ENCODE assay signal across 8 cellular contexts in the genomic region with DNA sequence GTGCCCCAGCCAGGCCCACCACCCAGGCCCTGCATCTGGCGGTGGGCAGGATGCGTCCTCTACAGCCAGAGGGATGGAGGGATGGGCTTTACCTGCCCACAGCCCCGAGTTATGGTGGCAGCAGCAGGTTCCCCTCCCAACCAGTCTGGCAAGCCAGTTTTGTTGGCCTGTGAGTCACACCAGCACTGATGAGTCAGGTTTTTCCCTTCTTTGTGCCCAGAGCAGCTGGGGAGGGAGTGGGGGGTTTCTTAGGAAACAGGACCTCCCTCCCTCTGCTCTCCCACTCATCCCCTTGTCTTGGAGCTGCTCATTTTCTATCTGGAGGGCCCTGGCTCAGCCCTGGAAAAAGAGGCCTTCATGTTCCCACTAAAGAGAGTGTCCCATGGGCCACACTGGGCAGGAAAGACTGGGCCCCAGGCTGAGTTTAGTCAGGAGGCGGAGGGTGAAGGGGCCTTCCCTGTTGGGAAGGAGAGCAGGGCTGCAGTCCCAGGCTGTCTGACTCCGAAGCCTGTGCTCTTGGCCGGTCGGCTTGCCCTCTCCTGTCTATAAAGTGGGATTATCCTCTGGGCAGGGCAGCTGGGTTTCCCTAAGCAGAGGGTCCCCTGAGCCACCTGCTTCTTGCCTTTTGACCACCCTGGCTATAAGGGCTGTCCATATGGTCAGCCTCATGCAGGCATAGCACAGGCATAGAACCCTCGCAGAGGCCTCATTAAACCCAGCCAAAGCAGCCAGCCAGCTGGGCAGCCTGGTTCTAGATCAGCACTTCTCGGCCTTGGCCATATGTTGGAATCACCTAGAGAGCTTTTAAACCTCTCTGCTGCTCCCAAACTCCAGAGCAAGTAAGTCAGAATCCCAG. TPM values are rescaled to one million over a fixed set of nuclear protein-coding genes. Genes with fewer than 3 reads are reported as not detected.
DNase-seq lines count a peak whose midpoint lies in the region; ATAC-seq and TF ChIP-seq lines count a peak whose summit lies in the region.

No MANE protein-coding gene starts in this region.

- no peak for DNase-seq in activated CD4-positive, CD25-positive, alpha-beta regulatory T cell (lab: John Stamatoyannopoulos, UW)
- DNase-seq in activated CD4-positive, alpha-beta T cell treated with anti-CD3 and anti-CD28 coated beads for 36 hours = peak; percentile 75
- DNase-seq in endothelial cell (ENCODE audit: low spot score) (no peak), middle frontal gyrus (ENCODE audit: extremely low spot score, low spot score) (peak; percentile 6)

- intact Hi-C loops in activated CD4-positive, alpha-beta T cell treated with anti-CD3 and anti-CD28 coated beads for 36 hours (cut with DNase I, micrococcal nuclease) = loop anchor here (1.0 to 2.0 kb wide), 4 partner anchors 44 to 954 kb away; a partner anchor contains a TSS

- no peaks in the 10 kb centered on the region for H3K9me3 Mint-ChIP-seq in activated CD4-positive, alpha-beta T cell treated with anti-CD3 and anti-CD28 coated beads for 36 hours (ENCODE audit: low read depth)
- no peaks in the 10 kb centered on the region for H3K9me3 Mint-ChIP-seq in endothelial cell (ENCODE audit: unreplicated experiment)
- no peaks in the 10 kb centered on the region for H3K9me3 Mint-ChIP-seq in stimulated activated naive CD8-positive, alpha-beta T cell treated with anti-CD3 and anti-CD28 coated beads, Interleukin-15, Interleukin-2, amounts not matched to agents 100 ng/mL and 50 ng/mL, for 24 hours

- POLR2A ChIA-PET in activated CD4-positive, alpha-beta T cell treated with anti-CD3 and anti-CD28 coated beads for 36 hours (lab: Charles Lee) = interaction anchor here (0.6 kb wide), 1 partner anchor 68 kb away, joined by 7 read pairs; no protein-coding TSS in a partner anchor

- H3K4me3 Mint-ChIP-seq in activated CD4-positive, alpha-beta T cell treated with anti-CD3 and anti-CD28 coated beads for 36 hours = no peak overlapping the region
- H3K4me3 Mint-ChIP-seq in endothelial cell (ENCODE audit: unreplicated experiment) = peak overlapping the region; percentile 82
- no peak overlapping the region for H3K4me3 Mint-ChIP-seq in stimulated activated naive CD8-positive, alpha-beta T cell treated with anti-CD3 and anti-CD28 coated beads, Interleukin-15, Interleukin-2, amounts not matched to agents 100 ng/mL and 50 ng/mL, for 24 hours

- H3K4me1 Mint-ChIP-seq in activated CD4-positive, alpha-beta T cell treated with anti-CD3 and anti-CD28 coated beads for 36 hours = peaks cover 22% of the 10 kb centered on the region
- peaks cover 63% of the 10 kb centered on the region for H3K4me1 Mint-ChIP-seq in endothelial cell (ENCODE audit: unreplicated experiment)
- H3K4me1 Mint-ChIP-seq in stimulated activated naive CD8-positive, alpha-beta T cell treated with anti-CD3 and anti-CD28 coated beads, Interleukin-15, Interleukin-2, amounts not matched to agents 100 ng/mL and 50 ng/mL, for 24 hours (ENCODE audit: low read depth) = peaks cover 25% of the 10 kb centered on the region

- CTCF ChIA-PET in activated CD4-positive, alpha-beta T cell treated with anti-CD3 and anti-CD28 coated beads for 36 hours (lab: Charles Lee) = interaction anchor here (0.7 to 11.2 kb wide), 3 partner anchors 11 to 146 kb away, joined by 4 to 87 read pairs (median 4); no protein-coding TSS in a partner anchor

- no peaks in the 10 kb centered on the region for H3K36me3 Mint-ChIP-seq in activated CD4-positive, alpha-beta T cell treated with anti-CD3 and anti-CD28 coated beads for 36 hours (ENCODE audit: low read depth)
- peaks cover 5% of the 10 kb centered on the region for H3K36me3 Mint-ChIP-seq in endothelial cell (ENCODE audit: low read depth, unreplicated experiment)
- no peaks in the 10 kb centered on the region for H3K36me3 Mint-ChIP-seq in stimulated activated naive CD8-positive, alpha-beta T cell treated with anti-CD3 and anti-CD28 coated beads, Interleukin-15, Interleukin-2, amounts not matched to agents 100 ng/mL and 50 ng/mL, for 24 hours (ENCODE audit: low read depth)

- no peaks in the 10 kb centered on the region for H3K27me3 Mint-ChIP-seq in activated CD4-positive, alpha-beta T cell treated with anti-CD3 and anti-CD28 coated beads for 36 hours
- H3K27me3 Mint-ChIP-seq in endothelial cell (ENCODE audit: unreplicated experiment) = peaks cover 13% of the 10 kb centered on the region
- H3K27me3 Mint-ChIP-seq in stimulated activated naive CD8-positive, alpha-beta T cell treated with anti-CD3 and anti-CD28 coated beads, Interleukin-15, Interleukin-2, amounts not matched to agents 100 ng/mL and 50 ng/mL, for 24 hours = no peaks in the 10 kb centered on the region

- H3K27ac Mint-ChIP-seq in activated CD4-positive, alpha-beta T cell treated with anti-CD3 and anti-CD28 coated beads for 36 hours = peak overlapping the region; percentile 75
- peak overlapping the region; percentile 95 for H3K27ac Mint-ChIP-seq in endothelial cell (ENCODE audit: unreplicated experiment)
- H3K27ac Mint-ChIP-seq in stimulated activated naive CD8-positive, alpha-beta T cell treated with anti-CD3 and anti-CD28 coated beads, Interleukin-15, Interleukin-2, amounts not matched to agents 100 ng/mL and 50 ng/mL, for 24 hours = peak overlapping the region; percentile 82

- peak; percentile 50 to 61 for ATAC-seq in activated CD4-positive, CD25-positive, alpha-beta regulatory T cell treated with anti-CD3 and anti-CD28 coated beads, Interleukin-2, amount 50 U/mL, for 24 hours
- ATAC-seq in activated CD4-positive, alpha-beta T cell treated with anti-CD3 and anti-CD28 coated beads for 36 hours = peak; percentile 75
- ATAC-seq in HG02623 (IDR thresholded peaks at IDR 0.05; ENCODE audit: unreplicated experiment) (no peak), HG02571 (IDR thresholded peaks at IDR 0.05; ENCODE audit: unreplicated experiment) (no peak)

- no peak for TF ChIP-seq CTCF in endothelial cell (IDR thresholded peaks at IDR 0.05; ENCODE audit: unreplicated experiment)

RNA-seq across cellular contexts. Expression of a gene that starts 30.2 kb away (rescaled TPM):
- total RNA-seq in activated CD4-positive, alpha-beta T cell treated with anti-CD3 and anti-CD28 coated beads for 36 hours = not detected
- 0.33 TPM for total RNA-seq in endothelial cell (ENCODE audit: unreplicated experiment)

RNA-seq across cellular contexts. Expression of a gene that starts 41.8 kb away (rescaled TPM):
- total RNA-seq in activated CD4-positive, alpha-beta T cell treated with anti-CD3 and anti-CD28 coated beads for 36 hours = not detected
- total RNA-seq in endothelial cell (ENCODE audit: unreplicated experiment) = 0.85 TPM

RNA-seq across cellular contexts. Expression of a gene that starts 43.7 kb away (rescaled TPM):
- 1 to 10 TPM; 1.4 to 1.5 TPM for total RNA-seq in activated CD4-positive, alpha-beta T cell treated with anti-CD3 and anti-CD28 coated beads for 36 hours
- 78.0 TPM for total RNA-seq in endothelial cell (ENCODE audit: unreplicated experiment)

RNA-seq across cellular contexts. Expression of a gene that starts 44.2 kb away (rescaled TPM):
- 100 to 1,000 TPM in 1 of 2 experiments, 10 to 100 TPM in 1; 91.3 to 107 TPM for total RNA-seq in activated CD4-positive, alpha-beta T cell treated with anti-CD3 and anti-CD28 coated beads for 36 hours
- 127 TPM for total RNA-seq in endothelial cell (ENCODE audit: unreplicated experiment)

RNA-seq across cellular contexts. Expression of a gene that starts 47.1 kb away (rescaled TPM):
- not detected for total RNA-seq in activated CD4-positive, alpha-beta T cell treated with anti-CD3 and anti-CD28 coated beads for 36 hours
- not detected for total RNA-seq in endothelial cell (ENCODE audit: unreplicated experiment)

Comparison
In these comparisons a context has a peak if more than half of its experiments do, and no peak if none do; other contexts are left out.
1. ATAC-seq: peak in activated CD4-positive, CD25-positive, alpha-beta regulatory T cell treated with anti-CD3 and anti-CD28 coated beads, Interleukin-2, amount 50 U/mL, for 24 hours (2 of 2) and activated CD4-positive, alpha-beta T cell treated with anti-CD3 and anti-CD28 coated beads for 36 hours (single experiment); none in HG02623 (single experiment) and HG02571 (single experiment).
2. DNase-seq: peak in activated CD4-positive, alpha-beta T cell treated with anti-CD3 and anti-CD28 coated beads for 36 hours (single experiment) and middle frontal gyrus (single experiment); none in activated CD4-positive, CD25-positive, alpha-beta regulatory T cell (0 of 4) and endothelial cell (single experiment).
3. RNA of a gene that starts 43.7 kb away (total RNA-seq): 78.0 TPM in endothelial cell (single experiment); 1.4 to 1.5 TPM in activated CD4-positive, alpha-beta T cell treated with anti-CD3 and anti-CD28 coated beads for 36 hours; every median in the first group is over 10 times any median in the second.
4. Peak in every context shown above with its lines, with median percentiles within 50 percentile points of each other: H3K27ac Mint-ChIP-seq.